ENCODE assay signal across 21 cellular contexts in genomic region chr2:66539452-66539851, GRCh38.
DNase-seq lines count a peak whose midpoint lies in the region; ATAC-seq lines count a peak whose summit lies in the region.
"Had no signal": no experiment of that assay in that cellular context is flagged by ENCODE, and none has a peak within 500 bp of the region (broad histone marks: within the 10 kb centered on the region; RNA-seq: fewer than 3 reads in every experiment).

No MANE protein-coding gene starts in this region.

- ATAC-seq in esophagus mucosa (peak; percentile 87), GM18517 (IDR thresholded peaks at IDR 0.05; ENCODE audit: unreplicated experiment) (no peak), T-helper 17 cell (no peak)
- ATAC-seq: activated T-cell treated with anti-CD3 and anti-CD28 coated beads, Interleukin-2, amount 50 U/mL, for 72 hours; GM23338; HepG2; left colon had no signal

- no peak overlapping the region for H3K4me3 ChIP-seq in skeletal muscle cell (ENCODE audit: low read depth, low read length)
- H3K4me3 ChIP-seq: esophagus squamous epithelium, GM23338, SJSA1, thoracic aorta had no signal

- DNase-seq in ELR (ENCODE audit: low read depth), result peak; percentile 81
- peak; percentile 15 for DNase-seq in NCI-H226
- peak; percentile 48 for DNase-seq in skeletal muscle cell (ENCODE audit: low read depth)
- no peak for DNase-seq in hippocampal formation (lab: John Stamatoyannopoulos, UW)
- no peak for DNase-seq in activated CD4-positive, alpha-beta T cell treated with anti-CD3 and anti-CD28 coated beads, Interleukin-2, amount 50 U/mL, for 48 hours
- DNase-seq in T-helper 17 cell, result no peak
- DNase-seq: activated CD4-positive, alpha-beta memory T cell treated with anti-CD3 and anti-CD28 coated beads for 36 hours; activated T-cell treated with anti-CD3 and anti-CD28 coated beads, Interleukin-2, amount 50 U/mL, for 72 hours; amniotic stem cell; cortex of kidney; esophagus squamous epithelium; left colon; NCI-H1105; NCI-H2227 treated with DMSO at 0.1 percent for 48 hours had no signal

- no peaks in the 10 kb centered on the region for H3K9me3 ChIP-seq in T-helper 17 cell (ENCODE audit: control insufficient read depth, low read length, poor library complexity, severe bottlenecking)
- H3K9me3 ChIP-seq: esophagus squamous epithelium, SJSA1, thoracic aorta had no signal

- H3K27ac Mint-ChIP-seq in T-helper 17 cell, result no peak overlapping the region
- H3K27ac Mint-ChIP-seq: activated CD4-positive, alpha-beta memory T cell treated with anti-CD3 and anti-CD28 coated beads for 36 hours; activated T-cell treated with anti-CD3 and anti-CD28 coated beads, Interleukin-2, amount 50 U/mL, for 72 hours; B cell; GM23338 had no signal

- peaks cover 10% of the 10 kb centered on the region for H3K27me3 Mint-ChIP-seq in T-helper 17 cell

- H3K36me3 Mint-ChIP-seq in T-helper 17 cell (ENCODE audit: low read depth), result no peaks in the 10 kb centered on the region
- H3K36me3 Mint-ChIP-seq: activated CD4-positive, alpha-beta memory T cell treated with anti-CD3 and anti-CD28 coated beads for 36 hours had no signal

- no peak overlapping the region for H3K4me3 Mint-ChIP-seq in T-helper 17 cell
- H3K4me3 Mint-ChIP-seq: activated CD4-positive, alpha-beta memory T cell treated with anti-CD3 and anti-CD28 coated beads for 36 hours; activated T-cell treated with anti-CD3 and anti-CD28 coated beads, Interleukin-2, amount 50 U/mL, for 72 hours; B cell; GM23338 had no signal

- H3K4me1 Mint-ChIP-seq in T-helper 17 cell, result no peaks in the 10 kb centered on the region
- H3K4me1 Mint-ChIP-seq: B cell had no signal

Comparison
In these comparisons a context has a peak if more than half of its experiments do, and no peak if none do; other contexts are left out.
1. DNase-seq: peak in ELR (single experiment), NCI-H226 (single experiment) and skeletal muscle cell (single experiment); none in hippocampal formation (0 of 2), activated CD4-positive, alpha-beta T cell treated with anti-CD3 and anti-CD28 coated beads, Interleukin-2, amount 50 U/mL, for 48 hours (0 of 2) and T-helper 17 cell (0 of 3).